ENCODE assay signal across 8 cellular contexts in the genomic region with DNA sequence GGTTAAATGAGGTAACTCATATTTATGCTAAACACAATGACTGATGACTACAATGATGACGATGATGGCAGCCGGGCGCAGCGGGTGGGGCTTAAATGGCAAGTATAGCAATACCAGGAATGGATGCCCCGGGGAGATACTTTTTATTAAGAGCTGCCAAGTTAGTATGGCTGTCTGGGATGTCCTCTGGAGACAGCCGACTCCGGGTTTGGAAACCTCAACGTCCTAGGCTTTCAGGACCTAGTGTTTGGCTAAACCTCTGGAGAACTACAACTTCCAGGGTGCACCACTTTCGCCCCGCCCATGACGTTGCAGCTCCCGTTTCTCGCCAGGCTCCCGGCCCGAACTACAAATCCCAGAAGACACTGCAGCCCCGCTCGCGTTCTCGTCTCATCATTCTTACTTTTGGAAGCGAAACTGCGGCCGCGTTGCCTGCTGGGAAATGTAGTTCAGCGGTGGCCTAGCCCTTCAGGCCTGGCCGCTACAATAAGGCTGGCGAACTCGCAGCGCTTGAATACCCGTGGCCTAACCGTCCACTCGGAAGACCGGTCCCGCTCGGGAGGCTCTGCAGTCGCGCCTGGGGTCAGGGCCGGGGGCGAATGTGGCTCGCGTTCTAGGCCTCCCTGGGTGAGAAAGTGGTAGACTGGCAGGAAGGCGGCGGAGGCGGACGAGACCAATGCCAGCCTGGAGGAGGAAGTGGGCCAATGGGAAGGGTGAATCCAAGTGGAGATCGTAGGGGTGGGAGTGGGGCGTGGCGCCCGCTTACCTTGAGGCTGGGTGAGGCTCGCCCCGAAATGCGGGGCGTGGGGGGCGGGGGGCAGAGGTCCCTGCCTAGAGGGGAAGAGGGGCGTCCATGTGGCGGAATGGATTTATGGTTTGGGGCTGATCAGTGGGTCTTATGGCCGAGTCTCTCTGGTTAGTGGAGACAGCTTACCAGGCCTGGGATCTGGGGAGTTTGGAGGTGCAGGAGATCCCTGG. TPM values are rescaled to one million over a fixed set of nuclear protein-coding genes. Genes with fewer than 3 reads are reported as not detected.
DNase-seq lines count a peak whose midpoint lies in the region; ATAC-seq and TF ChIP-seq lines count a peak whose summit lies in the region.

SMARCAL1 (plus strand) TSS at position 463 of the 978 bp plus-strand sequence. CDS start 2,221 bp downstream, outside the sequence.

- peak; percentile 99 for DNase-seq in ELF-1 (ENCODE audit: low read depth, low spot score)
- DNase-seq in H7 = peak; percentile 94
- DNase-seq in M059J (ENCODE audit: low read depth) = peak; percentile 96
- peak; percentile 97 to 98 for DNase-seq in SHP77 (lab: John Stamatoyannopoulos, UW)
- DNase-seq in activated effector memory CD4-positive, alpha-beta T cell treated with Interleukin-2 at 50 U/mL for 16 hours = peak; percentile 97
- DNase-seq in fibroblast of pulmonary artery (ENCODE audit: low read depth) = peak; percentile 98
- peak; percentile 97 for DNase-seq in natural killer cell treated with Interleukin-12 subunit alpha and Interleukin-12 subunit beta and Interleukin-15 and Interleukin-18, amount 100 ng/mL, for 72 hours (ENCODE audit: low spot score)
- DNase-seq in stimulated activated naive CD8-positive, alpha-beta T cell treated with anti-CD3 and anti-CD28 coated beads, Interleukin-15, Interleukin-2, amounts not matched to agents 100 U/mL and 50 U/mL, for 24 hours = peak; percentile 98

- peak within 1 kb of the TSS; percentile 75 for H3K4me3 ChIP-seq in H7 (ENCODE audit: insufficient read depth, low read depth, low read length)
- H3K4me3 ChIP-seq in fibroblast of pulmonary artery (replicated peaks; ENCODE audit: low read depth, low read length) = peak within 1 kb of the TSS; percentile 94

- no peak for TF ChIP-seq CTCF in fibroblast of pulmonary artery (IDR thresholded peaks at IDR 0.05; ENCODE audit: low read length, missing control alignments)

- no peaks in the 10 kb centered on the region for H3K27me3 ChIP-seq in H7 (ENCODE audit: control insufficient read depth, insufficient read depth, low read length)

- H3K27ac Mint-ChIP-seq in natural killer cell treated with Interleukin-12 subunit alpha and Interleukin-12 subunit beta and Interleukin-15 and Interleukin-18, amount 100 ng/mL, for 72 hours = peak within 1 kb of the TSS; percentile 82 to 95

- H3K9me3 Mint-ChIP-seq in natural killer cell treated with Interleukin-12 subunit alpha and Interleukin-12 subunit beta and Interleukin-15 and Interleukin-18, amount 100 ng/mL, for 72 hours = no peaks in the 10 kb centered on the region

- H3K27me3 Mint-ChIP-seq in natural killer cell treated with Interleukin-12 subunit alpha and Interleukin-12 subunit beta and Interleukin-15 and Interleukin-18, amount 100 ng/mL, for 72 hours = peaks cover 3 to 4% of the 10 kb centered on the region in 2 donors

- H3K36me3 Mint-ChIP-seq in natural killer cell treated with Interleukin-12 subunit alpha and Interleukin-12 subunit beta and Interleukin-15 and Interleukin-18, amount 100 ng/mL, for 72 hours = peaks cover 3% of the 10 kb centered on the region

- ATAC-seq in natural killer cell treated with Interleukin-12 subunit alpha and Interleukin-12 subunit beta and Interleukin-15 and Interleukin-18, amount 100 ng/mL, for 72 hours = peak; percentile 96
- peak; percentile 94 for ATAC-seq in stimulated activated naive CD8-positive, alpha-beta T cell treated with anti-CD3 and anti-CD28 coated beads, Interleukin-15, Interleukin-2, amounts not matched to agents 100 U/mL and 50 U/mL, for 24 hours

- H3K36me3 ChIP-seq in H7 (replicated peaks; ENCODE audit: control insufficient read depth, insufficient read depth, low read length) = no peaks in the 10 kb centered on the region; the same call in 1 of the 2 replicates

- H3K4me1 Mint-ChIP-seq in natural killer cell treated with Interleukin-12 subunit alpha and Interleukin-12 subunit beta and Interleukin-15 and Interleukin-18, amount 100 ng/mL, for 72 hours (ENCODE audit: low read depth in 2 of 2) = peaks cover 19 to 25% of the 10 kb centered on the region in 2 donors

- H3K4me3 Mint-ChIP-seq in natural killer cell treated with Interleukin-12 subunit alpha and Interleukin-12 subunit beta and Interleukin-15 and Interleukin-18, amount 100 ng/mL, for 72 hours = peak within 1 kb of the TSS; percentile 94

RNA-seq across cellular contexts. Expression of gene SMARCAL1, which starts in this region (rescaled TPM):
- 10.7 and 14.0 TPM in 2 replicates for total RNA-seq in H7 (2014; rRNA removed; shearing (Covaris generic))
- 6.1 and 7.5 TPM in 2 replicates for total RNA-seq in M059J (2014; rRNA removed; shearing (Covaris generic))
- total RNA-seq in natural killer cell treated with Interleukin-12 subunit alpha and Interleukin-12 subunit beta and Interleukin-15 and Interleukin-18, amount 100 ng/mL, for 72 hours = 10 to 100 TPM; 21.1 to 32.2 TPM

Comparison
In these comparisons a context has a peak if more than half of its experiments do, and no peak if none do; other contexts are left out.
1. Peak in every context shown above with its lines: DNase-seq, ATAC-seq and H3K4me3 ChIP-seq.